Comparison of ENCODE assay signal across 7 cellular contexts in the genomic region with DNA sequence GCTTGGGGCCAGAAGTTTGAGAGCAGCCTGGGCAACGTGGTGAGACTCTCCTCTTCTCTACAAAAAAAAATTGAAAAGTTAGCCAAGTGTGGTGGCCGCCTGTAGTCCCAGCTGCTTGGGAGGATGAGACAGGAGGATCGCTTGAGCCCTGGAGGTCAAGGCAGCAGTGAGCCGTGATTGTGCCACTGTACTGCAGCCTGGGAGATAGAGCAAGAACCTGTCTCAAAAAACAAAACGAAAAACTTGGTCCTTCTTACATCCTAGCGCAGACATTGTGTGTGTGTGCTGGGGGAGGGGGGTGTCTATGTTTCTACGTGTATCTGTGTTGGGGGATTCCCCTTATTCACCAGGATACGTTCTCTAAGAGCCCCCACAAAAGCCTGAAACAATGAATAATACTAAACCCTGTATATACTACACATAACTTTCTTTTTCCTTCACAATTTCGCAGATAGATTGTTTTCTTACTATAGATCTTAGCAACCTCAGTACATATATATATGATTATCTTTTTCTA. TPM values are rescaled to one million over a fixed set of nuclear protein-coding genes. Genes with fewer than 3 reads are reported as not detected.
DNase-seq lines count a peak whose midpoint lies in the region; ATAC-seq, FAIRE-seq and TF ChIP-seq lines count a peak whose summit lies in the region.

No MANE protein-coding gene starts in this region.

- ATAC-seq in activated naive CD4-positive, alpha-beta T cell treated with anti-CD3 and anti-CD28 coated beads, Interleukin-2, amount 50 U/mL, for 72 hours = peak in 1 of 2 donors; percentile 47

- H3K4me1 ChIP-seq in HUES6 (ENCODE audit: control insufficient read depth, insufficient read depth, low read length) (peaks cover 34% of the 10 kb centered on the region), kidney (ENCODE audit: control insufficient read depth in 1 of 2, insufficient read depth in 1 of 2, low read depth in 1 of 2, low read length in 2 of 2) (peaks cover 5 to 9% of the 10 kb centered on the region in 2 donors)

- no peaks in the 10 kb centered on the region for H3K9me3 ChIP-seq in HUES6 (ENCODE audit: control insufficient read depth, insufficient read depth, low read depth, low read length)
- H3K9me3 ChIP-seq in kidney (ENCODE audit: control insufficient read depth in 1 of 2, low read length in 2 of 2) = no peaks in the 10 kb centered on the region

- no peaks in the 10 kb centered on the region for H3K27me3 ChIP-seq in HUES6 (ENCODE audit: control insufficient read depth, insufficient read depth, low read length)

- H3K36me3 Mint-ChIP-seq in activated naive CD4-positive, alpha-beta T cell treated with anti-CD3 and anti-CD28 coated beads, Interleukin-2, amount 50 U/mL, for 72 hours = no peaks in the 10 kb centered on the region

- no peaks in the 10 kb centered on the region for H3K9me3 Mint-ChIP-seq in activated naive CD4-positive, alpha-beta T cell treated with anti-CD3 and anti-CD28 coated beads, Interleukin-2, amount 50 U/mL, for 72 hours

- H3K27ac ChIP-seq in HUES6 (ENCODE audit: low read depth, low read length) = peak overlapping the region; percentile 68; the same call in 1 of the 2 replicates
- peak overlapping the region; percentile 14 to 64 for H3K27ac ChIP-seq in kidney (ENCODE audit: low read depth in 2 of 2, low read length in 2 of 2)

- H3K27ac Mint-ChIP-seq in activated naive CD4-positive, alpha-beta T cell treated with anti-CD3 and anti-CD28 coated beads, Interleukin-2, amount 50 U/mL, for 72 hours = peak overlapping the region; percentile 25 to 84

- DNase-seq in activated naive CD4-positive, alpha-beta T cell treated with anti-CD3 and anti-CD28 coated beads, Interleukin-2, amount 50 U/mL, for 72 hours (ENCODE audit: low spot score in 2 of 2) = no peak
- DNase-seq in kidney = no peak
- peak; percentile 29 for DNase-seq in stimulated activated CD8-positive, alpha-beta memory T cell treated with anti-CD3 and anti-CD28 coated beads, Interleukin-4, amount 100 ng/mL, for 48 hours
- no peak for DNase-seq in NOMO-1 (lab: John Stamatoyannopoulos, UW; ENCODE audit: unreplicated experiment in 2 of 2)
- no peak for DNase-seq in mesenteric fat pad (ENCODE audit: low spot score)
- no peak for DNase-seq in NCI-H1105 treated with DMSO at 0.1 percent for 48 hours (lab: John Stamatoyannopoulos, UW)

- no peak for FAIRE-seq in kidney (lab: Jason Lieb, UNC)

- no peak for TF ChIP-seq CTCF in kidney (IDR thresholded peaks at IDR 0.05; ENCODE audit: borderline replicate concordance, extremely low read depth, insufficient read depth)

- peaks cover 14% of the 10 kb centered on the region for H3K36me3 ChIP-seq in HUES6 (ENCODE audit: control insufficient read depth, insufficient read depth, low read length)
- H3K36me3 ChIP-seq in kidney (ENCODE audit: control insufficient read depth in 1 of 2, insufficient read depth in 2 of 2, low read length in 2 of 2) = no peaks in the 10 kb centered on the region

- intact Hi-C loops in kidney (cut with DNase I) = no loop called here

- H3K9ac ChIP-seq in HUES6 (ENCODE audit: low read length) = peak overlapping the region; percentile 68
- H3K9ac ChIP-seq in kidney (ENCODE audit: low read length in 2 of 2) = peak overlapping the region in 1 of 2 donors; percentile 49

- H3K4me3 ChIP-seq in HUES6 (ENCODE audit: low read depth, low read length) (peak overlapping the region; percentile 47; the same call in 1 of the 2 replicates), kidney (ENCODE audit: low read length in 2 of 2) (peak overlapping the region; percentile 53 to 82)

RNA-seq across cellular contexts. Expression of a gene that starts 7.9 kb away (rescaled TPM):
- total RNA-seq in activated naive CD4-positive, alpha-beta T cell treated with anti-CD3 and anti-CD28 coated beads, Interleukin-2, amount 50 U/mL, for 72 hours = under 1 TPM in 1 of 2 donors, not detected in 1; 0.74 TPM
- total RNA-seq in kidney = 37.4 TPM
- 6.3 TPM for polyA plus RNA-seq in kidney (ENCODE audit: insufficient read depth, low read depth, low replicate concordance)
- total RNA-seq in mesenteric fat pad = 61.1 TPM

RNA-seq across cellular contexts. Expression of a gene that starts 33.9 kb away (rescaled TPM):
- 1 to 10 TPM in 1 of 2 donors, under 1 TPM in 1; 0.91 to 2.0 TPM for total RNA-seq in activated naive CD4-positive, alpha-beta T cell treated with anti-CD3 and anti-CD28 coated beads, Interleukin-2, amount 50 U/mL, for 72 hours
- total RNA-seq in kidney (2.0 TPM), mesenteric fat pad (2.2 TPM)
- 0.97 TPM for polyA plus RNA-seq in kidney (ENCODE audit: insufficient read depth, low read depth, low replicate concordance)

RNA-seq across cellular contexts. Expression of a gene that starts 37.2 kb away (rescaled TPM):
- 100 to 1,000 TPM; 286 to 496 TPM for total RNA-seq in activated naive CD4-positive, alpha-beta T cell treated with anti-CD3 and anti-CD28 coated beads, Interleukin-2, amount 50 U/mL, for 72 hours
- total RNA-seq in kidney (182 TPM), mesenteric fat pad (143 TPM)
- 51.0 TPM for polyA plus RNA-seq in kidney (ENCODE audit: insufficient read depth, low read depth, low replicate concordance)

Comparison
In these comparisons a context has a peak if more than half of its experiments do, and no peak if none do; other contexts are left out.
1. RNA of a gene that starts 7.9 kb away (total RNA-seq): 61.1 TPM in mesenteric fat pad (single experiment) and 37.4 TPM in kidney (single experiment); 0.74 TPM in activated naive CD4-positive, alpha-beta T cell treated with anti-CD3 and anti-CD28 coated beads, Interleukin-2, amount 50 U/mL, for 72 hours; every median in the first group is over 10 times any median in the second.